ENCODE assay signal across 20 cellular contexts in the genomic region with DNA sequence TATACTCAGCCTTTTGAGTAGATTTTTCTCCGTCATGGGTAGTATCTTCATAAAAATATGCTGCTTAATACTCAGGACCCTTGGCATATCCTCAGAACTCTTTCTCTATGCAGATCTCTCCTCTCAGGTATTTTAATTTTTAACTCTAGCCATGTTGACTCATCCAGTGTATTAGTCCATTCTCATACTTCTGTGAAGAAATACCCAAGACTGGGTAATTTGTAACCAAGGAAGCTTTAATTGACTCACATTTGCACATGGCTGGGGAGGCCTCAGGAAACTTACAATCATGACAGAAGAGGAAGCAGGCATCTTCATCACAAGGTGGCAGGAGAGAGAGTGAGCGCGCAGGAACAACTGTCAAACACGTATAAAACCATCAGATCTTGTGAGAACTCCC.
"Had no signal": no experiment of that assay in that cellular context is flagged by ENCODE, and none has a peak within 500 bp of the region (broad histone marks: within the 10 kb centered on the region; RNA-seq: fewer than 3 reads in every experiment).

No MANE protein-coding gene starts in this region.

- H3K9me3 ChIP-seq: gastrocnemius medialis, thyroid gland had no signal

- H3K36me3 Mint-ChIP-seq: activated naive CD4-positive, alpha-beta T cell treated with anti-CD3 and anti-CD28 coated beads, Interleukin-2, amount 50 U/mL, for 24 hours; brain; natural killer cell had no signal

- H3K27ac Mint-ChIP-seq: activated naive CD4-positive, alpha-beta T cell treated with anti-CD3 and anti-CD28 coated beads, Interleukin-2, amount 50 U/mL, for 24 hours; brain; natural killer cell; progenitor cell of endocrine pancreas had no signal

- ATAC-seq: esophagus mucosa, gastrocnemius medialis, natural killer cell had no signal

- H3K9me3 Mint-ChIP-seq: natural killer cell had no signal

- H3K4me1 Mint-ChIP-seq: activated naive CD4-positive, alpha-beta T cell treated with anti-CD3 and anti-CD28 coated beads, Interleukin-2, amount 50 U/mL, for 24 hours; brain; natural killer cell had no signal

- H3K36me3 ChIP-seq: gastrocnemius medialis, thyroid gland had no signal

- DNase-seq: activated CD4-positive, alpha-beta T cell treated with anti-CD3 and anti-CD28 coated beads, Interleukin-2, amount 50 U/mL, for 48 hours; activated CD4-positive, CD25-positive, alpha-beta regulatory T cell treated with anti-CD3 and anti-CD28 coated beads, Interleukin-2, amount 50 U/mL, for 72 hours; activated effector memory CD4-positive, alpha-beta T cell treated with anti-CD3 and anti-CD28 coated beads, Interleukin-2, amount 50 U/mL, for 16 hours; aorta; central memory CD4-positive, alpha-beta T cell; dermis blood vessel endothelial cell; effector CD8-positive, alpha-beta T cell; gastrocnemius medialis; hippocampal formation; midbrain; natural killer cell; stimulated activated CD4-positive, alpha-beta T cell treated with anti-CD3 and anti-CD28 coated beads, Interleukin-2, amount 100 ng/mL, for 48 hours; stimulated activated CD8-positive, alpha-beta memory T cell treated with anti-CD3 and anti-CD28 coated beads, Interleukin-4, amount 100 ng/mL, for 48 hours; stimulated activated naive CD4-positive, alpha-beta T cell treated with Interleukin-2 at 50 U/mL for 16 hours; substantia nigra; thyroid gland had no signal

- H3K4me1 ChIP-seq: gastrocnemius medialis, thyroid gland had no signal

- H3K27ac ChIP-seq: gastrocnemius medialis, thyroid gland had no signal

- H3K4me3 ChIP-seq: gastrocnemius medialis, thyroid gland had no signal

- H3K4me3 Mint-ChIP-seq: activated naive CD4-positive, alpha-beta T cell treated with anti-CD3 and anti-CD28 coated beads, Interleukin-2, amount 50 U/mL, for 24 hours; brain; natural killer cell had no signal

- H3K27me3 ChIP-seq: gastrocnemius medialis, thyroid gland had no signal
